In the genomic region with DNA sequence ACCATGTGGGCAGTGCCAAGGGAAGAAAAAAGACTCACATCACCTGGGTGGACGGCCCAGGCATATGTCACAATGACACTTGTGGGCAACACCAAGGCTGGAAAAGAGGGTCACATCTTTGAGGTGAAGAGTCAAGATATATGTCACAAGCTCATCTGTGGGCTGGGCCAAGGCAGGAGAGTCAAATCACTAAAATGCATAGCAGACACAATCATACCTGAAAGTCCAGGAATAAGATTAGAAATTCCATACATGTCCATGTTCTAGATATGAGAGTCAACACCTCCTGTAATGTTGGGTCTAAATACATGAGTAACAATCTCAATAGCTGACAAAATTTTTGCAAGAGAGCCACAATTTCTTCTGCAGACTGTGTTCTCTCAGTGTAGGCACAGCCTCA, we compare ENCODE assay signal across 27 cellular contexts.
"Had no signal": no experiment of that assay in that cellular context is flagged by ENCODE, and none has a peak within 500 bp of the region (broad histone marks: within the 10 kb centered on the region; RNA-seq: fewer than 3 reads in every experiment).

No MANE protein-coding gene starts in this region.

- H3K4me3 ChIP-seq: stomach, suprapubic skin, testis, thoracic aorta, thyroid gland, tibial artery, tibial nerve, transverse colon, upper lobe of left lung, upper lobe of right lung, uterus, vagina had no signal

- H3K4me3 Mint-ChIP-seq: stimulated activated effector memory CD8-positive, alpha-beta T cell treated with anti-CD3 and anti-CD28 coated beads, Interleukin-12 subunit alpha, Interleukin-12 subunit beta, amount 100 ng/mL, for 72 hours; stimulated activated memory B cell treated with anti-CD40 and anti-IgM and Interleukin-4, amounts not matched to agents 10 μg/mL and 1 μg/mL and 100 μg/mL, for 72 hours; stimulated activated naive B cell treated with anti-CD40 and anti-IgM and Interleukin-4, amounts not matched to agents 10 μg/mL and 1 μg/mL and 100 μg/mL, for 72 hours; stimulated activated naive CD8-positive, alpha-beta T cell treated with anti-CD3 and anti-CD28 coated beads, Interleukin-15, amount 100 ng/mL, for 72 hours; stimulated activated naive CD8-positive, alpha-beta T cell treated with anti-CD3 and anti-CD28 coated beads, Interleukin-15, Interleukin-2, amounts not matched to agents 100 ng/mL and 50 ng/mL, for 24 hours; type B pancreatic cell had no signal

- H3K27me3 Mint-ChIP-seq: stimulated activated memory B cell treated with anti-CD40 and anti-IgM and Interleukin-4, amounts not matched to agents 10 μg/mL and 1 μg/mL and 100 μg/mL, for 72 hours; stimulated activated naive B cell treated with anti-CD40 and anti-IgM and Interleukin-4, amounts not matched to agents 10 μg/mL and 1 μg/mL and 100 μg/mL, for 72 hours; stimulated activated naive CD8-positive, alpha-beta T cell treated with anti-CD3 and anti-CD28 coated beads, Interleukin-15, amount 100 ng/mL, for 72 hours; stimulated activated naive CD8-positive, alpha-beta T cell treated with anti-CD3 and anti-CD28 coated beads, Interleukin-15, Interleukin-2, amounts not matched to agents 100 ng/mL and 50 ng/mL, for 24 hours; type B pancreatic cell had no signal

- H3K9me3 Mint-ChIP-seq: stimulated activated effector memory CD8-positive, alpha-beta T cell treated with anti-CD3 and anti-CD28 coated beads, Interleukin-12 subunit alpha, Interleukin-12 subunit beta, amount 100 ng/mL, for 72 hours; stimulated activated memory B cell treated with anti-CD40 and anti-IgM and Interleukin-4, amounts not matched to agents 10 μg/mL and 1 μg/mL and 100 μg/mL, for 72 hours; stimulated activated naive B cell treated with anti-CD40 and anti-IgM and Interleukin-4, amounts not matched to agents 10 μg/mL and 1 μg/mL and 100 μg/mL, for 72 hours had no signal

- H3K36me3 Mint-ChIP-seq: stimulated activated effector memory CD8-positive, alpha-beta T cell treated with anti-CD3 and anti-CD28 coated beads, Interleukin-12 subunit alpha, Interleukin-12 subunit beta, amount 100 ng/mL, for 72 hours; stimulated activated memory B cell treated with anti-CD40 and anti-IgM and Interleukin-4, amounts not matched to agents 10 μg/mL and 1 μg/mL and 100 μg/mL, for 72 hours; stimulated activated naive B cell treated with anti-CD40 and anti-IgM and Interleukin-4, amounts not matched to agents 10 μg/mL and 1 μg/mL and 100 μg/mL, for 72 hours; type B pancreatic cell had no signal

- H3K4me1 Mint-ChIP-seq: stimulated activated effector memory CD8-positive, alpha-beta T cell treated with anti-CD3 and anti-CD28 coated beads, Interleukin-12 subunit alpha, Interleukin-12 subunit beta, amount 100 ng/mL, for 72 hours; stimulated activated memory B cell treated with anti-CD40 and anti-IgM and Interleukin-4, amounts not matched to agents 10 μg/mL and 1 μg/mL and 100 μg/mL, for 72 hours; stimulated activated naive B cell treated with anti-CD40 and anti-IgM and Interleukin-4, amounts not matched to agents 10 μg/mL and 1 μg/mL and 100 μg/mL, for 72 hours; stimulated activated naive CD8-positive, alpha-beta T cell treated with anti-CD3 and anti-CD28 coated beads, Interleukin-15, amount 100 ng/mL, for 72 hours had no signal

- H3K36me3 ChIP-seq: stomach, suprapubic skin, thoracic aorta, thyroid gland, tibial artery, tibial nerve, transverse colon, upper lobe of left lung, upper lobe of right lung, uterus, vagina had no signal

- H3K4me1 ChIP-seq: stomach, suprapubic skin, testis, thyroid gland, tibial artery, tibial nerve, transverse colon, upper lobe of left lung, upper lobe of right lung, uterus, vagina had no signal

- H3K27me3 ChIP-seq: stomach, suprapubic skin, testis, thyroid gland, tibial artery, tibial nerve, transverse colon, upper lobe of left lung, upper lobe of right lung, uterus, vagina had no signal

- DNase-seq: stimulated activated CD4-positive, alpha-beta T cell treated with anti-CD3 and anti-CD28 coated beads, Interleukin-2, amount 100 ng/mL, for 48 hours; stimulated activated CD4-positive, alpha-beta T cell treated with anti-CD3 and anti-CD28 coated beads, Interleukin-4, amount 100 ng/mL, for 1 hour; stimulated activated CD4-positive, alpha-beta T cell treated with anti-CD3 and anti-CD28 coated beads, Interleukin-4, amount 100 ng/mL, for 24 hours; stimulated activated CD4-positive, alpha-beta T cell treated with anti-CD3 and anti-CD28 coated beads, Interleukin-4, amount 100 ng/mL, for 4 hours; stimulated activated CD8-positive, alpha-beta memory T cell treated with anti-CD3 and anti-CD28 coated beads, Interleukin-4, amount 100 ng/mL, for 48 hours; stimulated activated naive B cell treated with anti-CD40 and anti-IgM and Interleukin-4, amounts not matched to agents 10 μg/mL and 1 μg/mL and 100 μg/mL, for 72 hours; stimulated activated naive CD4-positive, alpha-beta T cell; stimulated activated naive CD4-positive, alpha-beta T cell treated with Interleukin-2 at 50 U/mL for 16 hours; stimulated activated naive CD8-positive, alpha-beta T cell treated with anti-CD3 and anti-CD28 coated beads, Interleukin-15, amount 100 ng/mL, for 72 hours; stimulated activated naive CD8-positive, alpha-beta T cell treated with anti-CD3 and anti-CD28 coated beads, Interleukin-15, Interleukin-2, amounts not matched to agents 100 U/mL and 50 U/mL, for 24 hours; stomach; substantia nigra; testis; thyroid gland; tibial artery; transverse colon; upper lobe of left lung; upper lobe of right lung; uterus had no signal

- H3K9me3 ChIP-seq: suprapubic skin, testis, thoracic aorta, thyroid gland, tibial artery, tibial nerve, transverse colon, upper lobe of right lung, uterus, vagina had no signal

- H3K27ac Mint-ChIP-seq: stimulated activated effector memory CD8-positive, alpha-beta T cell treated with anti-CD3 and anti-CD28 coated beads, Interleukin-12 subunit alpha, Interleukin-12 subunit beta, amount 100 ng/mL, for 72 hours; stimulated activated memory B cell treated with anti-CD40 and anti-IgM and Interleukin-4, amounts not matched to agents 10 μg/mL and 1 μg/mL and 100 μg/mL, for 72 hours; stimulated activated naive B cell treated with anti-CD40 and anti-IgM and Interleukin-4, amounts not matched to agents 10 μg/mL and 1 μg/mL and 100 μg/mL, for 72 hours; stimulated activated naive CD8-positive, alpha-beta T cell treated with anti-CD3 and anti-CD28 coated beads, Interleukin-15, Interleukin-2, amounts not matched to agents 100 ng/mL and 50 ng/mL, for 24 hours; type B pancreatic cell had no signal

- H3K27ac ChIP-seq: stomach, suprapubic skin, testis, thoracic aorta, thyroid gland, tibial artery, tibial nerve, transverse colon, upper lobe of left lung, upper lobe of right lung, uterus, vagina had no signal

- ATAC-seq: stimulated activated effector memory CD8-positive, alpha-beta T cell treated with anti-CD3 and anti-CD28 coated beads, Interleukin-12 subunit alpha, Interleukin-12 subunit beta, amount 100 ng/mL, for 72 hours; stimulated activated naive B cell treated with anti-CD40 and anti-IgM and Interleukin-4, amounts not matched to agents 10 μg/mL and 1 μg/mL and 100 μg/mL, for 72 hours; stimulated activated naive CD8-positive, alpha-beta T cell treated with anti-CD3 and anti-CD28 coated beads, Interleukin-15, amount 100 ng/mL, for 72 hours; stimulated activated naive CD8-positive, alpha-beta T cell treated with anti-CD3 and anti-CD28 coated beads, Interleukin-15, Interleukin-2, amounts not matched to agents 100 U/mL and 50 U/mL, for 24 hours; upper lobe of right lung had no signal
